In genomic region chr2:189673661-189674373, GRCh38 we compare ENCODE assay signal across 8 cellular contexts. TPM values are rescaled to one million over a fixed set of nuclear protein-coding genes. Genes with fewer than 3 reads are reported as not detected.
DNase-seq lines count a peak whose midpoint lies in the region; ATAC-seq and TF ChIP-seq lines count a peak whose summit lies in the region.

No MANE protein-coding gene starts in this region.

- H3K9ac ChIP-seq in duodenal mucosa (ENCODE audit: low read depth in 1 of 2, low read length in 2 of 2) = peak overlapping the region; percentile 97 to 98

- CTCF ChIA-PET in naive thymus-derived CD4-positive, alpha-beta T cell (lab: Charles Lee) = interaction anchor here (0.6 to 4.4 kb wide), 13 partner anchors 9 to 89 kb away, joined by 3 to 47 read pairs (median 5); partner anchors contain the start of genes ASNSD1 and OSGEPL1

- no peaks in the 10 kb centered on the region for H3K27me3 ChIP-seq in duodenal mucosa (ENCODE audit: control insufficient read depth in 1 of 2, insufficient read depth in 2 of 2, low read length in 2 of 2)
- no peaks in the 10 kb centered on the region for H3K27me3 ChIP-seq in naive thymus-derived CD4-positive, alpha-beta T cell (ENCODE audit: control insufficient read depth in 2 of 2, insufficient read depth in 2 of 2, low read length in 2 of 2)

- POLR2A ChIA-PET in naive thymus-derived CD4-positive, alpha-beta T cell (lab: Charles Lee) = interaction anchor here (0.9 to 4.3 kb wide), 5 partner anchors 11 to 89 kb away, joined by 3 to 61 read pairs (median 5); partner anchors contain the start of genes ASNSD1 and OSGEPL1

- in situ Hi-C loops in GM13977 (cut with MboI; ENCODE audit: low pct_unique_long_range_greater_than_20kb, low sequenced_read_pairs, unreplicated experiment) = loop anchor here (25.0 kb wide), 1 partner anchor 388 kb away; the partner anchor contains the start of gene MSTN

- H3K4me3 ChIP-seq in GM08714 (ENCODE audit: low read length) (peak overlapping the region; percentile 79; the same call in 1 of the 2 replicates), duodenal mucosa (ENCODE audit: low read depth in 1 of 2, low read length in 2 of 2) (peak overlapping the region; percentile 93 to 98)
- H3K4me3 ChIP-seq in naive thymus-derived CD4-positive, alpha-beta T cell (ENCODE audit: low read length) = peak overlapping the region; percentile 62

- ATAC-seq in naive thymus-derived CD4-positive, alpha-beta T cell = no peak

- intact Hi-C loops in naive thymus-derived CD4-positive, alpha-beta T cell (cut with micrococcal nuclease) = loop anchor here (1.0 to 10.0 kb wide), 10 partner anchors 12 to 2001 kb away; partner anchors contain the start of genes ASNSD1 (in 2 of the 2), ORMDL1 (in 2 of the 2), OSGEPL1 (in 2 of the 2) and PMS1 (in 2 of the 2)

- H3K4me1 Mint-ChIP-seq in naive thymus-derived CD4-positive, alpha-beta T cell = peaks cover 12 to 47% (median 38%) of the 10 kb centered on the region in 7 donors

- DNase-seq in MV-4-11 (lab: John Stamatoyannopoulos, UW) (peak; percentile 9), NCI-H748 (lab: John Stamatoyannopoulos, UW; ENCODE audit: unreplicated experiment) (no peak), GM13977 (ENCODE audit: low spot score) (no peak), ecto neural progenitor cell (ENCODE audit: low spot score) (no peak), SHP77 treated with DMSO at 0.1 percent for 48 hours (lab: John Stamatoyannopoulos, UW) (no peak)
- no peak for DNase-seq in naive thymus-derived CD4-positive, alpha-beta T cell

- no peaks in the 10 kb centered on the region for H3K27me3 Mint-ChIP-seq in naive thymus-derived CD4-positive, alpha-beta T cell

- H3K27ac ChIP-seq in duodenal mucosa (ENCODE audit: low read depth, low read length) = no peak overlapping the region
- H3K27ac ChIP-seq in naive thymus-derived CD4-positive, alpha-beta T cell (ENCODE audit: low read depth, low read length) = peak overlapping the region; percentile 86

- peaks cover 0 to 10% (median 6%) of the 10 kb centered on the region in 11 donors for H3K9me3 Mint-ChIP-seq in naive thymus-derived CD4-positive, alpha-beta T cell

- peak overlapping the region; percentile 75 to 96 (median 88) for H3K4me3 Mint-ChIP-seq in naive thymus-derived CD4-positive, alpha-beta T cell

- peaks cover 9 to 19% of the 10 kb centered on the region in 2 donors for H3K4me1 ChIP-seq in duodenal mucosa (ENCODE audit: control insufficient read depth in 1 of 2, insufficient read depth in 2 of 2, low read length in 2 of 2)
- H3K4me1 ChIP-seq in naive thymus-derived CD4-positive, alpha-beta T cell (ENCODE audit: control insufficient read depth in 2 of 2, insufficient read depth in 2 of 2, low read length in 2 of 2) = peaks cover 9 to 12% of the 10 kb centered on the region in 2 donors

- peak overlapping the region; percentile 48 to 98 (median 94) for H3K27ac Mint-ChIP-seq in naive thymus-derived CD4-positive, alpha-beta T cell

- peaks cover 7 to 45% (median 26%) of the 10 kb centered on the region in 5 donors for H3K36me3 Mint-ChIP-seq in naive thymus-derived CD4-positive, alpha-beta T cell

- H3K9me3 ChIP-seq in duodenal mucosa (ENCODE audit: control insufficient read depth in 1 of 2, low read length in 2 of 2) = no peaks in the 10 kb centered on the region
- no peaks in the 10 kb centered on the region for H3K9me3 ChIP-seq in naive thymus-derived CD4-positive, alpha-beta T cell (ENCODE audit: control insufficient read depth in 2 of 3, low read length in 3 of 3)

- no peak for TF ChIP-seq CTCF in GM13977 (IDR thresholded peaks at IDR 0.05; ENCODE audit: extremely low read depth, insufficient read depth, missing control alignments)

- H3K36me3 ChIP-seq in duodenal mucosa (ENCODE audit: control insufficient read depth in 1 of 2, insufficient read depth in 2 of 2, low read length in 2 of 2) = peaks cover 13 to 24% of the 10 kb centered on the region in 2 donors
- peaks cover 0 to 3% (median 0%) of the 10 kb centered on the region in 3 experiments for H3K36me3 ChIP-seq in naive thymus-derived CD4-positive, alpha-beta T cell (ENCODE audit: control insufficient read depth in 2 of 3, insufficient read depth in 3 of 3, low read length in 3 of 3)

RNA-seq across cellular contexts. Expression of gene ANKAR, which starts 0.7 kb away (rescaled TPM):
- 10 to 100 TPM in 3 of 5 experiments, 1 to 10 TPM in 2; 4.3 to 17.9 (median 10.3) TPM for total RNA-seq in naive thymus-derived CD4-positive, alpha-beta T cell
- 1 to 10 TPM; 3.2 to 6.9 TPM for polyA plus RNA-seq in naive thymus-derived CD4-positive, alpha-beta T cell

RNA-seq across cellular contexts. Expression of gene ASNSD1, which starts 12.6 kb away (rescaled TPM):
- 10 to 100 TPM; 24.0 to 48.9 (median 40.7) TPM for total RNA-seq in naive thymus-derived CD4-positive, alpha-beta T cell
- 10 to 100 TPM; 50.6 to 69.3 TPM for polyA plus RNA-seq in naive thymus-derived CD4-positive, alpha-beta T cell
